In genomic region chr4:126544276-126544675, GRCh38 we compare ENCODE assay signal across 27 cellular contexts.
"Had no signal": no experiment of that assay in that cellular context is flagged by ENCODE, and none has a peak within 500 bp of the region (broad histone marks: within the 10 kb centered on the region; RNA-seq: fewer than 3 reads in every experiment).

No MANE protein-coding gene starts in this region.

- H3K27ac ChIP-seq: coronary artery, esophagus squamous epithelium, heart right ventricle, left ventricle myocardium inferior, lower lobe of right lung, ovary, psoas muscle, sigmoid colon, stomach, tibial artery had no signal

- DNase-seq: effector memory CD8-positive, alpha-beta T cell; erythroblast; esophagus squamous epithelium; foreskin melanocyte; glutamatergic neuron; heart right ventricle; hippocampal formation; left colon; left ventricle myocardium inferior; lower lobe of right lung; naive thymus-derived CD8-positive, alpha-beta T cell; nephron progenitor cell; occipital lobe; ovary; posterior cingulate gyrus; psoas muscle; right cardiac atrium; sigmoid colon; stimulated activated CD4-positive, alpha-beta T cell treated with anti-CD3 and anti-CD28 coated beads, Interleukin-2, amount 100 ng/mL, for 24 hours; stimulated activated CD4-positive, alpha-beta T cell treated with anti-CD3 and anti-CD28 coated beads, Interleukin-4, amount 100 ng/mL, for 24 hours; stimulated activated naive CD4-positive, alpha-beta T cell treated with Interleukin-2 at 50 U/mL for 16 hours; stomach; tibial artery had no signal

- H3K27me3 ChIP-seq: esophagus squamous epithelium, heart right ventricle, ovary, sigmoid colon, stomach, tibial artery had no signal

- H3K4me3 ChIP-seq: coronary artery, esophagus squamous epithelium, heart right ventricle, left ventricle myocardium inferior, lower lobe of right lung, ovary, psoas muscle, sigmoid colon, stomach, tibial artery had no signal

- H3K9me3 ChIP-seq: esophagus squamous epithelium, heart right ventricle, left ventricle myocardium inferior, lower lobe of right lung, ovary, psoas muscle, sigmoid colon, stomach, tibial artery had no signal

- H3K36me3 ChIP-seq: esophagus squamous epithelium, heart right ventricle, left ventricle myocardium inferior, lower lobe of right lung, ovary, sigmoid colon, stomach, tibial artery had no signal

- ATAC-seq: effector memory CD8-positive, alpha-beta T cell; heart right ventricle; left colon; lower lobe of right lung; naive thymus-derived CD8-positive, alpha-beta T cell; psoas muscle; right cardiac atrium; stimulated activated effector memory CD8-positive, alpha-beta T cell treated with anti-CD3 and anti-CD28 coated beads, Interleukin-12 subunit alpha, Interleukin-12 subunit beta, amount 100 ng/mL, for 72 hours had no signal

- FAIRE-seq: endometrium, islet of Langerhans had no signal

- H3K4me1 ChIP-seq: esophagus squamous epithelium, heart right ventricle, left ventricle myocardium inferior, lower lobe of right lung, psoas muscle, sigmoid colon, stomach had no signal
